In the genomic region with DNA sequence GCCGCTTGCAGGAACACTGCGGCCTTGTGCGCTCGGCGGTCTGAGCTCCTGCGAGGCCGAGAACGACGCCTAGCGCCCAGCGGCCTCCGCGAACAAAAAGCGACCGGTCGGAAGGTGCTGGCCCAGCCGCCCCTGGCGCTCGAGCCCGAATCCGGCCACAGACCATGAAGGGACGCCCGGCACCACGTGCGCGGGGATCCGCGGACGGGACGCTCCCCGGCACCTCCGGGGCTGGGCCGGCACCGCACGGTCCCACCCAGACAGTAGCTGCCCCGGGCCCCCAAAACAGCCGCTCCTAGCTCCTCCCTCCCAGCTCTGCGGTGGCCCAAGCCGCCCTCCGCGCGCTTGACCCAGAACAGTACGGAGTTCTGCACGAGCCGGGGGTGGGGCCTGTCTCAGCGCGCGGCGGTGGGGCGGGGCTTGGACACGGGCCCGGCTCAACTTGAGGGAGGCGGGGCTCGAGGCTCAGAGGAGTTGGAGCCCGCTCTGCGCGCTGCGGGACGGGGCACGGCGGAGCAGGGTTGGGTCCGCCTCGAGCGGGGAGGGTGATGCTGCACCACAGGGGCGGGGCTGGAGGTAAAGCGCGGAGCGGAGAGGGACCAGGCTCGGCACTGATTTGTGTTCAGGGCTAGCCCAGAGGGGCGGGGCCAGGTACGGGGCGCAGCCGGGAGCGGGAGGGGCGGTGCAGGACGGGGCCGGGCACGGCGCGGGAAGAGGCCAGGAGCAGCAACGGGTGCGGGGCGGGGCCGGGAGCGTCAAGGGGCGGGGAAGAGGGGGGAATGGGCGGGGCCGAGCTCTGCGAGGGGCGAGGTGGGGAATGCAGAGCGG, we compare ENCODE assay signal across 8 cellular contexts. TPM values are rescaled to one million over a fixed set of nuclear protein-coding genes. Genes with fewer than 3 reads are reported as not detected.
DNase-seq lines count a peak whose midpoint lies in the region; FAIRE-seq and TF ChIP-seq lines count a peak whose summit lies in the region.

No MANE protein-coding gene starts in this region.

- H2BK12ac ChIP-seq in neuronal stem cell (ENCODE audit: low read length), result no peak overlapping the region

- in situ Hi-C loops in HAP-1 (cut with MboI; ENCODE audit: low sequenced_read_pairs), result no loop called here

- TF ChIP-seq CTCF in MM.1S (IDR thresholded peaks at IDR 0.05; ENCODE audit: low read length), result no peak

- H3F3A ChIP-seq in MM.1S (ENCODE audit: insufficient read depth, low read length), result peaks cover 14% of the 10 kb centered on the region

- no peaks in the 10 kb centered on the region for H3K36me3 ChIP-seq in HAP-1 (replicated peaks)
- no peaks in the 10 kb centered on the region for H3K36me3 ChIP-seq in MM.1S (replicated peaks; ENCODE audit: insufficient read depth, low read length)
- no peaks in the 10 kb centered on the region for H3K36me3 ChIP-seq in SJCRH30
- H3K36me3 ChIP-seq in neuronal stem cell (replicated peaks in 1 of 2; ENCODE audit: control insufficient read depth in 2 of 2, insufficient read depth in 2 of 2, low read length in 2 of 2), result peaks cover 2 to 6% of the 10 kb centered on the region in 2 donors
- H3K36me3 ChIP-seq in subcutaneous abdominal adipose tissue (ENCODE audit: control insufficient read depth in 5 of 5, insufficient read depth in 5 of 5, low read length in 5 of 5), result no peaks in the 10 kb centered on the region

- H3K9me2 ChIP-seq in MM.1S (replicated peaks; ENCODE audit: insufficient read depth, low read length), result no peaks in the 10 kb centered on the region

- peak overlapping the region; percentile 99 for H3K18ac ChIP-seq in neuronal stem cell (ENCODE audit: low read length)

- H2AFZ ChIP-seq in MM.1S (ENCODE audit: low read length), result peak overlapping the region; percentile 85
- H2AFZ ChIP-seq in neuronal stem cell (ENCODE audit: low read length), result peak overlapping the region; percentile 97

- peak overlapping the region; percentile 43 for H4K8ac ChIP-seq in neuronal stem cell (ENCODE audit: low read depth, low read length)

- peak overlapping the region; percentile 81 for H2BK15ac ChIP-seq in neuronal stem cell (ENCODE audit: low read length)

- H3K4me2 ChIP-seq in MM.1S (ENCODE audit: low read depth, low read length), result peak overlapping the region; percentile 86
- H3K4me2 ChIP-seq in neuronal stem cell (ENCODE audit: insufficient read depth, low read length, poor library complexity, severe bottlenecking), result peak overlapping the region; percentile 91

- peak overlapping the region; percentile 98 for H2BK5ac ChIP-seq in neuronal stem cell (ENCODE audit: low read length)

- DNase-seq in GF-D8 (lab: John Stamatoyannopoulos, UW) (peak; percentile 99), HAP-1 (ENCODE audit: low spot score in 2 of 2) (peak; percentile 96 to 100), MM.1S (peak; percentile 98), SJCRH30 (peak; percentile 96 to 97), frontal cortex (ENCODE audit: low spot score in 2 of 2) (peak; percentile 93 to 95), neuronal stem cell (ENCODE audit: low spot score) (peak; percentile 99)
- DNase-seq in activated naive CD4-positive, alpha-beta T cell treated with Interleukin-2 at 50 U/mL for 16 hours, result peak; percentile 98

- no peak overlapping the region for H2AK5ac ChIP-seq in neuronal stem cell (ENCODE audit: low read depth, low read length)

- no peaks in the 10 kb centered on the region for H3K27me3 ChIP-seq in HAP-1 (ENCODE audit: low read depth)
- no peaks in the 10 kb centered on the region for H3K27me3 ChIP-seq in MM.1S (replicated peaks; ENCODE audit: insufficient read depth, low read length)
- H3K27me3 ChIP-seq in SJCRH30, result no peaks in the 10 kb centered on the region
- no peaks in the 10 kb centered on the region for H3K27me3 ChIP-seq in neuronal stem cell (ENCODE audit: control insufficient read depth in 3 of 3, insufficient read depth in 3 of 3, low read depth in 1 of 3, low read length in 3 of 3)
- H3K27me3 ChIP-seq in subcutaneous abdominal adipose tissue (ENCODE audit: control insufficient read depth in 5 of 5, insufficient read depth in 4 of 5, low read length in 5 of 5), result no peaks in the 10 kb centered on the region

- H3K4ac ChIP-seq in neuronal stem cell (ENCODE audit: low read length), result no peak overlapping the region

- no peak for FAIRE-seq in frontal cortex (lab: Jason Lieb, UNC)

- H3K79me2 ChIP-seq in MM.1S (ENCODE audit: low read length), result no peaks in the 10 kb centered on the region

- H3K27ac ChIP-seq in MM.1S (ENCODE audit: low read length) (peak overlapping the region; percentile 77; the same call in 1 of the 2 replicates), SJCRH30 (peak overlapping the region; percentile 93), neuronal stem cell (replicated peaks; ENCODE audit: low read length) (peak overlapping the region; percentile 97), subcutaneous abdominal adipose tissue (ENCODE audit: low read depth, low read length) (peak overlapping the region; percentile 83)

- H3K9ac ChIP-seq in MM.1S (ENCODE audit: low read length) (peak overlapping the region; percentile 78), neuronal stem cell (ENCODE audit: low read depth, low read length, poor library complexity) (peak overlapping the region; percentile 92), subcutaneous abdominal adipose tissue (ENCODE audit: low read length in 5 of 5) (peak overlapping the region; percentile 49 to 81 (median 76))

- H3K14ac ChIP-seq in neuronal stem cell (ENCODE audit: low read length), result no peak overlapping the region

- no peak overlapping the region for H4K91ac ChIP-seq in neuronal stem cell (ENCODE audit: low read depth, low read length, poor library complexity)

- H3K79me1 ChIP-seq in neuronal stem cell (ENCODE audit: low read depth, low read length), result peaks cover 7% of the 10 kb centered on the region

- H2BK120ac ChIP-seq in neuronal stem cell (ENCODE audit: low read depth, low read length), result peak overlapping the region; percentile 87

- no peaks in the 10 kb centered on the region for H4K20me1 ChIP-seq in MM.1S (ENCODE audit: insufficient read depth, low read length)

- H3K9me3 ChIP-seq in HAP-1 (peaks cover 3% of the 10 kb centered on the region), MM.1S (replicated peaks; ENCODE audit: insufficient read depth, low read length) (no peaks in the 10 kb centered on the region), SJCRH30 (replicated peaks) (no peaks in the 10 kb centered on the region), neuronal stem cell (replicated peaks in 1 of 2; ENCODE audit: control insufficient read depth in 2 of 2, insufficient read depth in 1 of 2, low read depth in 1 of 2, low read length in 2 of 2) (peaks cover 0 to 3% of the 10 kb centered on the region in 2 donors), subcutaneous abdominal adipose tissue (ENCODE audit: control insufficient read depth in 5 of 5, low read length in 5 of 5) (no peaks in the 10 kb centered on the region)

- peak overlapping the region; percentile 100 for H3K23ac ChIP-seq in neuronal stem cell (ENCODE audit: low read depth, low read length, poor library complexity)

- H3K4me1 ChIP-seq in HAP-1, result peaks cover 21% of the 10 kb centered on the region
- H3K4me1 ChIP-seq in MM.1S (ENCODE audit: low read length), result no peaks in the 10 kb centered on the region
- no peaks in the 10 kb centered on the region for H3K4me1 ChIP-seq in SJCRH30
- H3K4me1 ChIP-seq in neuronal stem cell (ENCODE audit: control insufficient read depth in 2 of 2, insufficient read depth in 1 of 2, low read depth in 1 of 2, low read length in 2 of 2), result peaks cover 5 to 10% of the 10 kb centered on the region in 2 donors
- H3K4me1 ChIP-seq in subcutaneous abdominal adipose tissue (ENCODE audit: control insufficient read depth in 5 of 5, insufficient read depth in 5 of 5, low read length in 5 of 5), result peaks cover 0 to 39% (median 30%) of the 10 kb centered on the region in 5 donors

- H3K4me3 ChIP-seq in HAP-1 (peak overlapping the region; percentile 38), MM.1S (ENCODE audit: low read length) (peak overlapping the region; percentile 69), SJCRH30 (peak overlapping the region; percentile 80), neuronal stem cell (ENCODE audit: low read length in 2 of 2) (peak overlapping the region; percentile 79 to 84), subcutaneous abdominal adipose tissue (ENCODE audit: low read depth in 1 of 5, low read length in 5 of 5) (peak overlapping the region in 4 of 5 donors; percentile 69 to 76 (median 72))

- WGBS in neuronal stem cell (ENCODE audit: extremely low coverage in 2 of 2, insufficient read length in 2 of 2, insufficient replicate concordance in 1 of 2), 2 donors, result no CpG with 5 or more reads among the region's 91 CpGs

RNA-seq across cellular contexts. Expression of a gene that starts 0.5 kb away (rescaled TPM):
- 35.8 and 36.6 TPM in 2 replicates for total RNA-seq in SJCRH30 (2014; rRNA removed; shearing (Covaris generic))
- total RNA-seq in frontal cortex, result 2.9 TPM
- 71.9 TPM for polyA plus RNA-seq in neuronal stem cell (2013, experiment 1 of 2)
- 69.5 TPM for polyA plus RNA-seq in neuronal stem cell (2013, experiment 2 of 2)

Comparison
In these comparisons a context has a peak if more than half of its experiments do, and no peak if none do; other contexts are left out.
1. Peak in every context shown above with its lines: DNase-seq, H3K4me3 ChIP-seq and H3K27ac ChIP-seq.